1 cellular context compared by ENCODE assay signal in genomic region chr10:77715536-77715935, GRCh38.
TF ChIP-seq lines count a peak whose summit lies in the region.

No MANE protein-coding gene starts in this region.

TF ChIP-seq in K562, 482 proteins besides CTCF, POLR2A, EP300 and RAD21 (continued from another document):
- TF ChIP-seq, protein P1, sequence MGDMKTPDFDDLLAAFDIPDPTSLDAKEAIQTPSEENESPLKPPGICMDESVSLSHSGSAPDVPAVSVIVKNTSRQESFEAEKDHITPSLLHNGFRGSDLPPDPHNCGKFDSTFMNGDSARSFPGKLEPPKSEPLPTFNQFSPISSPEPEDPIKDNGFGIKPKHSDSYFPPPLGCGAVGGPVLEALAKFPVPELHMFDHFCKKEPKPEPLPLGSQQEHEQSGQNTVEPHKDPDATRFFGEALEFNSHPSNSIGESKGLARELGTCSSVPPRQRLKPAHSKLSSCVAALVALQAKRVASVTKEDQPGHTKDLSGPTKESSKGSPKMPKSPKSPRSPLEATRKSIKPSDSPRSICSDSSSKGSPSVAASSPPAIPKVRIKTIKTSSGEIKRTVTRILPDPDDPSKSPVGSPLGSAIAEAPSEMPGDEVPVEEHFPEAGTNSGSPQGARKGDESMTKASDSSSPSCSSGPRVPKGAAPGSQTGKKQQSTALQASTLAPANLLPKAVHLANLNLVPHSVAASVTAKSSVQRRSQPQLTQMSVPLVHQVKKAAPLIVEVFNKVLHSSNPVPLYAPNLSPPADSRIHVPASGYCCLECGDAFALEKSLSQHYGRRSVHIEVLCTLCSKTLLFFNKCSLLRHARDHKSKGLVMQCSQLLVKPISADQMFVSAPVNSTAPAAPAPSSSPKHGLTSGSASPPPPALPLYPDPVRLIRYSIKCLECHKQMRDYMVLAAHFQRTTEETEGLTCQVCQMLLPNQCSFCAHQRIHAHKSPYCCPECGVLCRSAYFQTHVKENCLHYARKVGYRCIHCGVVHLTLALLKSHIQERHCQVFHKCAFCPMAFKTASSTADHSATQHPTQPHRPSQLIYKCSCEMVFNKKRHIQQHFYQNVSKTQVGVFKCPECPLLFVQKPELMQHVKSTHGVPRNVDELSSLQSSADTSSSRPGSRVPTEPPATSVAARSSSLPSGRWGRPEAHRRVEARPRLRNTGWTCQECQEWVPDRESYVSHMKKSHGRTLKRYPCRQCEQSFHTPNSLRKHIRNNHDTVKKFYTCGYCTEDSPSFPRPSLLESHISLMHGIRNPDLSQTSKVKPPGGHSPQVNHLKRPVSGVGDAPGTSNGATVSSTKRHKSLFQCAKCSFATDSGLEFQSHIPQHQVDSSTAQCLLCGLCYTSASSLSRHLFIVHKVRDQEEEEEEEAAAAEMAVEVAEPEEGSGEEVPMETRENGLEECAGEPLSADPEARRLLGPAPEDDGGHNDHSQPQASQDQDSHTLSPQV (IDR thresholded peaks at IDR 0.05): no peak
- TF ChIP-seq, protein P2, sequence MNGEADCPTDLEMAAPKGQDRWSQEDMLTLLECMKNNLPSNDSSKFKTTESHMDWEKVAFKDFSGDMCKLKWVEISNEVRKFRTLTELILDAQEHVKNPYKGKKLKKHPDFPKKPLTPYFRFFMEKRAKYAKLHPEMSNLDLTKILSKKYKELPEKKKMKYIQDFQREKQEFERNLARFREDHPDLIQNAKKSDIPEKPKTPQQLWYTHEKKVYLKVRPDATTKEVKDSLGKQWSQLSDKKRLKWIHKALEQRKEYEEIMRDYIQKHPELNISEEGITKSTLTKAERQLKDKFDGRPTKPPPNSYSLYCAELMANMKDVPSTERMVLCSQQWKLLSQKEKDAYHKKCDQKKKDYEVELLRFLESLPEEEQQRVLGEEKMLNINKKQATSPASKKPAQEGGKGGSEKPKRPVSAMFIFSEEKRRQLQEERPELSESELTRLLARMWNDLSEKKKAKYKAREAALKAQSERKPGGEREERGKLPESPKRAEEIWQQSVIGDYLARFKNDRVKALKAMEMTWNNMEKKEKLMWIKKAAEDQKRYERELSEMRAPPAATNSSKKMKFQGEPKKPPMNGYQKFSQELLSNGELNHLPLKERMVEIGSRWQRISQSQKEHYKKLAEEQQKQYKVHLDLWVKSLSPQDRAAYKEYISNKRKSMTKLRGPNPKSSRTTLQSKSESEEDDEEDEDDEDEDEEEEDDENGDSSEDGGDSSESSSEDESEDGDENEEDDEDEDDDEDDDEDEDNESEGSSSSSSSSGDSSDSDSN (IDR thresholded peaks at IDR 0.05; ENCODE audit: borderline replicate concordance in 1 of 2, low read depth in 2 of 2, low read length in 2 of 2): no peak
- TF ChIP-seq PHB (CRISPR knock-in tag; IDR thresholded peaks at IDR 0.05): no peak
- no peak for TF ChIP-seq HNRNPH1 (optimal IDR thresholded peaks at IDR 0.05; ENCODE audit: low read depth, low read length)
- TF ChIP-seq FOXM1 (IDR thresholded peaks at IDR 0.05; ENCODE audit: low read depth): no peak
- no peak for TF ChIP-seq FOXM1 (CRISPR knock-in tag; IDR thresholded peaks at IDR 0.05; ENCODE audit: low read depth)
- TF ChIP-seq MTF1 (CRISPR knock-in tag; IDR thresholded peaks at IDR 0.05; ENCODE audit: borderline replicate concordance): no peak
